Comparison of ENCODE assay signal across 1 cellular context in the genomic region with DNA sequence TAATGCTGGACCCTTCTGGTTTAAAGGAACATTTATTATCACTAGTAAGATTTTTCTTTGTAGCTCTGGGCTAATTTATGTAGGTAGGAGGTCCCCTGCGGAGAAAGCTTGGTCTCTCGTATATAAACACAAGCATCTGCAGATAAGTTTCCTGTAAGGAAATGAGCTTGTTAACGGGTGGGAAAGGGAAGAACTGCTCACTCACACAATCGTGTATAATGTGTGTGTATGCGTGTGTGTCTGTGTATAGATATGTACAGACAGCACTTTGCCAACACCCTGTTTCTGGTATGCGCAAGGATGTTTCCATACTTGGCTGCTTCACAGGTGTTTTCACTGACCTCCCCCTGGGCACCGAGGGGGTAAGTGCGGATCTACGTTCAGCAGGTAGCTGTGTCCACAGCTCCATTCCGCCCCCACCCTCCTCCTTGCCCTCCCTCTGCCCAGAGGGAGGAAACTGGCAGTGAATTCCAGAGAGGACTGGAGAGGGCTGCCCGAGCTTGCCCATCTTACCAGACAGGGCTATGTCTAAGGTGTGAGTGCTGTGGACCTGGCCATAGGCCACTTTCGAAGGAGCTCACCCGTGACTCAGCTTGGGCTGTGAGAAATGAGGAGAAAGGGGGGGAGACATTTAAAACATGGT.
TF ChIP-seq lines count a peak whose summit lies in the region.

No MANE protein-coding gene starts in this region.

TF ChIP-seq in GM23338, 12 proteins besides CTCF, POLR2A, EP300 and RAD21 (continued from another document):
- no peak for TF ChIP-seq ZNF462 (CRISPR knock-in tag; IDR thresholded peaks at IDR 0.05)
- TF ChIP-seq ZNF331 (CRISPR knock-in tag; IDR thresholded peaks at IDR 0.05; ENCODE audit: low read depth) = no peak
